In the genomic region with DNA sequence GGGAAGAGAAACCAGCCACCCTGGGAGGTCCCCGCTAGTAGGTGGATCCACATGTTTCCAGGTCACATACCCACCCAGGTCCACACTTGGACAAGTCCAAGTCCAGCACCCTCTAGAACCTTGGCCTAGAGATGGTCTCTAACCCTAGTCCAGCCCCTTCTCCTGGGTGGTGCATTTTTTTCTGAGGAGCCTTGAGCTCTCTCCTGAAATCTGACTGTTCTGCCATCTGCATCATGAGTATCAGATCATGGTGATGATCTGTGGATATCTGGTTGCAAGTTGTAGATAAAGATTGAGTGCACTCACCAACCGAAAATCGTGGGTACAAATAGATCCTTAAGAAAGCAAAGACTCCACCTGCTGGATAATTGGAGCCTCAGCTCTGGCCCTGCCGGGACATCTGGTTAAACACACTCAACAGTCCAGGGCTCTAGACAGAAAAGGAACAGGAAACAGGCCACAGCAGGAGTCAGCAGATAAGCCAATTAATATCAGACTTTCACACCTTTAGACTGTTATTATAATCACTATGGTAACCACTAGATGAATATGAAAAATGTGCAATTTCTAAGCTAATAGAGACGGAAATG, we compare ENCODE assay signal across 8 cellular contexts. TPM values are rescaled to one million over a fixed set of nuclear protein-coding genes. Genes with fewer than 3 reads are reported as not detected.
DNase-seq lines count a peak whose midpoint lies in the region; ATAC-seq and TF ChIP-seq lines count a peak whose summit lies in the region.

No MANE protein-coding gene starts in this region.

- no TSS peak for BruUV-seq in Calu3 (replicated peaks; lab: Mats Ljungman, UMichigan)

- CTCF ChIA-PET in Calu3 (lab: Charles Lee), result no interaction called here

- intact Hi-C loops in heart left ventricle (cut with DNase I), result no loop called here
- intact Hi-C loops in Calu3 (cut with micrococcal nuclease; ENCODE audit: unreplicated experiment), result no loop called here

- H3K9me3 ChIP-seq in cardiac muscle cell (ENCODE audit: low read depth) (no peaks in the 10 kb centered on the region), heart left ventricle (no peaks in the 10 kb centered on the region)

- no peak for ATAC-seq in heart left ventricle
- no peak for ATAC-seq in naive thymus-derived CD8-positive, alpha-beta T cell

- H3K9me3 Mint-ChIP-seq in type B pancreatic cell, result no peaks in the 10 kb centered on the region
- H3K9me3 Mint-ChIP-seq in naive thymus-derived CD8-positive, alpha-beta T cell, result no peaks in the 10 kb centered on the region
- H3K9me3 Mint-ChIP-seq in Calu3 (ENCODE audit: low read depth, unreplicated experiment), result no peaks in the 10 kb centered on the region

- H3K27me3 Mint-ChIP-seq in type B pancreatic cell, result peaks cover 3% of the 10 kb centered on the region
- H3K27me3 Mint-ChIP-seq in naive thymus-derived CD8-positive, alpha-beta T cell, result no peaks in the 10 kb centered on the region
- H3K27me3 Mint-ChIP-seq in Calu3 (ENCODE audit: unreplicated experiment), result peaks cover 22% of the 10 kb centered on the region

- H3K27ac Mint-ChIP-seq in type B pancreatic cell (no peak overlapping the region), Calu3 (ENCODE audit: unreplicated experiment) (no peak overlapping the region)
- H3K27ac Mint-ChIP-seq in naive thymus-derived CD8-positive, alpha-beta T cell, result peak overlapping the region in 3 of 10 donors; percentile 65 to 81 (median 71)

- WGBS in heart left ventricle, 4 donors, result 28 to 46% (median 39%) methylated on average over 5 of the region's 5 CpGs

- H3K27ac ChIP-seq in cardiac muscle cell (no peak overlapping the region), heart left ventricle (no peak overlapping the region)

- H3K36me3 ChIP-seq in cardiac muscle cell (no peaks in the 10 kb centered on the region), heart left ventricle (no peaks in the 10 kb centered on the region)

- POLR2A ChIA-PET in naive thymus-derived CD8-positive, alpha-beta T cell (lab: Charles Lee), result no interaction called here

- H3K4me3 Mint-ChIP-seq in type B pancreatic cell (no peak overlapping the region), Calu3 (ENCODE audit: low read depth, unreplicated experiment) (no peak overlapping the region)
- no peak overlapping the region for H3K4me3 Mint-ChIP-seq in naive thymus-derived CD8-positive, alpha-beta T cell

- H3K36me3 Mint-ChIP-seq in type B pancreatic cell, result no peaks in the 10 kb centered on the region
- no peaks in the 10 kb centered on the region for H3K36me3 Mint-ChIP-seq in naive thymus-derived CD8-positive, alpha-beta T cell
- no peaks in the 10 kb centered on the region for H3K36me3 Mint-ChIP-seq in Calu3 (ENCODE audit: insufficient read depth, unreplicated experiment)

- DNase-seq in cardiac muscle cell (ENCODE audit: low read depth in 1 of 2, low spot score in 1 of 2), result peak in 1 of 2 donors; percentile 6
- no peak for DNase-seq in heart left ventricle
- peak; percentile 7 for DNase-seq in NCI-H345 treated with DMSO at 0.1 percent for 48 hours (lab: John Stamatoyannopoulos, UW; ENCODE audit: unreplicated experiment)
- DNase-seq in cardiac fibroblast (ENCODE audit: low read depth in 2 of 2), result peak in 1 of 2 donors; percentile 20
- no peak for DNase-seq in type B pancreatic cell (ENCODE audit: extremely low spot score, unreplicated experiment)
- no peak for DNase-seq in naive thymus-derived CD8-positive, alpha-beta T cell
- no peak for DNase-seq in Calu3
- DNase-seq in stimulated activated CD8-positive, alpha-beta memory T cell treated with anti-CD3 and anti-CD28 coated beads, Interleukin-4, amount 100 ng/mL, for 48 hours, result no peak

- H3K27me3 ChIP-seq in cardiac muscle cell (no peaks in the 10 kb centered on the region), heart left ventricle (peaks cover 0 to 7% (median 0%) of the 10 kb centered on the region in 9 donors)

- H3K4me1 Mint-ChIP-seq in type B pancreatic cell (ENCODE audit: unreplicated experiment), result no peaks in the 10 kb centered on the region
- H3K4me1 Mint-ChIP-seq in naive thymus-derived CD8-positive, alpha-beta T cell, result peaks cover 16 to 28% (median 26%) of the 10 kb centered on the region in 4 donors
- H3K4me1 Mint-ChIP-seq in Calu3 (ENCODE audit: low read depth, unreplicated experiment), result no peaks in the 10 kb centered on the region

- no peaks in the 10 kb centered on the region for H3K4me1 ChIP-seq in cardiac muscle cell (ENCODE audit: low read depth)
- H3K4me1 ChIP-seq in heart left ventricle, result no peaks in the 10 kb centered on the region

- no peak for TF ChIP-seq POLR2A in heart left ventricle (IDR thresholded peaks at IDR 0.05)

- no peak overlapping the region for H3K4me3 ChIP-seq in cardiac muscle cell
- no peak overlapping the region for H3K4me3 ChIP-seq in heart left ventricle
- no peak overlapping the region for H3K4me3 ChIP-seq in cardiac fibroblast (replicated peaks in 1 of 2; ENCODE audit: low read depth in 2 of 2, low read length in 2 of 2)

- TF ChIP-seq CTCF in cardiac muscle cell (IDR thresholded peaks at IDR 0.05; ENCODE audit: low read depth, low read length) (peak; percentile 16), heart left ventricle (IDR thresholded peaks at IDR 0.05) (peak in 1 of 12 donors; percentile 8), cardiac fibroblast (IDR thresholded peaks at IDR 0.05; ENCODE audit: low read depth, low read length) (peak; percentile 27), type B pancreatic cell (conservative IDR thresholded peaks at IDR 0.05) (peak; percentile 26), Calu3 (IDR thresholded peaks at IDR 0.05; ENCODE audit: unreplicated experiment) (no peak)

RNA-seq across cellular contexts. Expression of gene GPR12, which starts 41.1 kb away (rescaled TPM):
- total RNA-seq in cardiac muscle cell, result not detected in 2 replicates
- not detected in 2 replicates for polyA plus RNA-seq in cardiac muscle cell
- total RNA-seq in heart left ventricle, result under 1 TPM in 5 of 9 donors, not detected in 4; 0.14 to 0.20 (median 0.16) TPM
- under 1 TPM; 0.01 to 0.08 TPM for polyA plus RNA-seq in heart left ventricle
- 0.12 and 0.14 TPM in 2 replicates for total RNA-seq in type B pancreatic cell (ENCODE audit: low replicate concordance)
- total RNA-seq in naive thymus-derived CD8-positive, alpha-beta T cell, result under 1 TPM in 1 of 2 experiments, not detected in 1; 0.08 TPM
- not detected for polyA plus RNA-seq in naive thymus-derived CD8-positive, alpha-beta T cell
- total RNA-seq in Calu3 (2022), result not detected in 2 replicates
